2 cellular contexts compared by ENCODE assay signal in the genomic region with DNA sequence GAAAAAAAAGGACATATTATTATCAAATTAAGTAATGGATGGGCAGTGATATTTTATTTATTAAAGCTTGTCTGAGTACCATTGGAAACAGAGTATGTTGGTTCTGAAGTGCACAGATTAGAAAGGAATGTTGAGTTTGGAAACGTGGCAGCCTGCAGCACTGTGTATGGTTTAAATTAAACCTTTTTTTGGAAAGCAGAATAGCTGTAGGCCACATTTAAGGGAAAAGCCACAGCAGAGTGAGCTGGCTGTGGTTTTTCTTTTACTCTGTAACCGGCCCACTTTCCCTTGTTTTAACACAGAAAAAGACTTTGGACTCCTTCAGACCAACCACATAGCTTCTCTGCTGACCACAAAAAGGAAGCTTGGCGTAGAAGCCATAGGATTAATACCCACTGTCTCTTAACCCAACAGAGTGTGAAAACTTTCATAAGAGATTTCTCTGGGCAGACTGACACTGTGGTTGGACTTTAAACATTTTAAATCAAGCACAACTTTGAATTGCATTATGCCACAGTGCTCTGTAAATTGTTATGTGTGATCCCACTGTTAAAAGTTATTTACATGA.
TF ChIP-seq lines count a peak whose summit lies in the region.

No MANE protein-coding gene starts in this region.

TF ChIP-seq in A549, 52 proteins besides CTCF, POLR2A, EP300 and RAD21 (continued from another document):
- TF ChIP-seq, protein P1, sequence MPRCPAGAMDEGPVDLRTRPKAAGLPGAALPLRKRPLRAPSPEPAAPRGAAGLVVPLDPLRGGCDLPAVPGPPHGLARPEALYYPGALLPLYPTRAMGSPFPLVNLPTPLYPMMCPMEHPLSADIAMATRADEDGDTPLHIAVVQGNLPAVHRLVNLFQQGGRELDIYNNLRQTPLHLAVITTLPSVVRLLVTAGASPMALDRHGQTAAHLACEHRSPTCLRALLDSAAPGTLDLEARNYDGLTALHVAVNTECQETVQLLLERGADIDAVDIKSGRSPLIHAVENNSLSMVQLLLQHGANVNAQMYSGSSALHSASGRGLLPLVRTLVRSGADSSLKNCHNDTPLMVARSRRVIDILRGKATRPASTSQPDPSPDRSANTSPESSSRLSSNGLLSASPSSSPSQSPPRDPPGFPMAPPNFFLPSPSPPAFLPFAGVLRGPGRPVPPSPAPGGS (IDR thresholded peaks at IDR 0.05) = no peak
- TF ChIP-seq SMC3 (IDR thresholded peaks at IDR 0.05) = no peak
- TF ChIP-seq, protein P2, sequence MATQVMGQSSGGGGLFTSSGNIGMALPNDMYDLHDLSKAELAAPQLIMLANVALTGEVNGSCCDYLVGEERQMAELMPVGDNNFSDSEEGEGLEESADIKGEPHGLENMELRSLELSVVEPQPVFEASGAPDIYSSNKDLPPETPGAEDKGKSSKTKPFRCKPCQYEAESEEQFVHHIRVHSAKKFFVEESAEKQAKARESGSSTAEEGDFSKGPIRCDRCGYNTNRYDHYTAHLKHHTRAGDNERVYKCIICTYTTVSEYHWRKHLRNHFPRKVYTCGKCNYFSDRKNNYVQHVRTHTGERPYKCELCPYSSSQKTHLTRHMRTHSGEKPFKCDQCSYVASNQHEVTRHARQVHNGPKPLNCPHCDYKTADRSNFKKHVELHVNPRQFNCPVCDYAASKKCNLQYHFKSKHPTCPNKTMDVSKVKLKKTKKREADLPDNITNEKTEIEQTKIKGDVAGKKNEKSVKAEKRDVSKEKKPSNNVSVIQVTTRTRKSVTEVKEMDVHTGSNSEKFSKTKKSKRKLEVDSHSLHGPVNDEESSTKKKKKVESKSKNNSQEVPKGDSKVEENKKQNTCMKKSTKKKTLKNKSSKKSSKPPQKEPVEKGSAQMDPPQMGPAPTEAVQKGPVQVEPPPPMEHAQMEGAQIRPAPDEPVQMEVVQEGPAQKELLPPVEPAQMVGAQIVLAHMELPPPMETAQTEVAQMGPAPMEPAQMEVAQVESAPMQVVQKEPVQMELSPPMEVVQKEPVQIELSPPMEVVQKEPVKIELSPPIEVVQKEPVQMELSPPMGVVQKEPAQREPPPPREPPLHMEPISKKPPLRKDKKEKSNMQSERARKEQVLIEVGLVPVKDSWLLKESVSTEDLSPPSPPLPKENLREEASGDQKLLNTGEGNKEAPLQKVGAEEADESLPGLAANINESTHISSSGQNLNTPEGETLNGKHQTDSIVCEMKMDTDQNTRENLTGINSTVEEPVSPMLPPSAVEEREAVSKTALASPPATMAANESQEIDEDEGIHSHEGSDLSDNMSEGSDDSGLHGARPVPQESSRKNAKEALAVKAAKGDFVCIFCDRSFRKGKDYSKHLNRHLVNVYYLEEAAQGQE (IDR thresholded peaks at IDR 0.05) = no peak
- no peak for TF ChIP-seq MYC (IDR thresholded peaks at IDR 0.05; ENCODE audit: borderline replicate concordance, low read length)
- TF ChIP-seq, protein P3, sequence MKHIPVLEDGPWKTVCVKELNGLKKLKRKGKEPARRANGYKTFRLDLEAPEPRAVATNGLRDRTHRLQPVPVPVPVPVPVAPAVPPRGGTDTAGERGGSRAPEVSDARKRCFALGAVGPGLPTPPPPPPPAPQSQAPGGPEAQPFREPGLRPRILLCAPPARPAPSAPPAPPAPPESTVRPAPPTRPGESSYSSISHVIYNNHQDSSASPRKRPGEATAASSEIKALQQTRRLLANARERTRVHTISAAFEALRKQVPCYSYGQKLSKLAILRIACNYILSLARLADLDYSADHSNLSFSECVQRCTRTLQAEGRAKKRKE (CRISPR knock-in tag; IDR thresholded peaks at IDR 0.05; ENCODE audit: low read depth) = no peak

TF ChIP-seq in HepG2, 621 proteins besides CTCF, POLR2A, EP300 and RAD21 (continued from another document and continues in another):
- TF ChIP-seq, protein P4, sequence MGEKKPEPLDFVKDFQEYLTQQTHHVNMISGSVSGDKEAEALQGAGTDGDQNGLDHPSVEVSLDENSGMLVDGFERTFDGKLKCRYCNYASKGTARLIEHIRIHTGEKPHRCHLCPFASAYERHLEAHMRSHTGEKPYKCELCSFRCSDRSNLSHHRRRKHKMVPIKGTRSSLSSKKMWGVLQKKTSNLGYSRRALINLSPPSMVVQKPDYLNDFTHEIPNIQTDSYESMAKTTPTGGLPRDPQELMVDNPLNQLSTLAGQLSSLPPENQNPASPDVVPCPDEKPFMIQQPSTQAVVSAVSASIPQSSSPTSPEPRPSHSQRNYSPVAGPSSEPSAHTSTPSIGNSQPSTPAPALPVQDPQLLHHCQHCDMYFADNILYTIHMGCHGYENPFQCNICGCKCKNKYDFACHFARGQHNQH (CRISPR knock-in tag; IDR thresholded peaks at IDR 0.05) = 0 out of 2 replicates have a peak, but pooled peaks have one; percentile 45
- TF ChIP-seq MYC (CRISPR knock-in tag; IDR thresholded peaks at IDR 0.05; ENCODE audit: borderline replicate concordance) = no peak
- TF ChIP-seq ETV6 (CRISPR knock-in tag; conservative IDR thresholded peaks at IDR 0.05) = no peak
- TF ChIP-seq ZNF446 (CRISPR knock-in tag; IDR thresholded peaks at IDR 0.05) = no peak
- TF ChIP-seq IKZF4 (CRISPR knock-in tag; IDR thresholded peaks at IDR 0.05; ENCODE audit: borderline replicate concordance, low read depth, not compliant biosample characterization) = no peak
- TF ChIP-seq, protein P5, sequence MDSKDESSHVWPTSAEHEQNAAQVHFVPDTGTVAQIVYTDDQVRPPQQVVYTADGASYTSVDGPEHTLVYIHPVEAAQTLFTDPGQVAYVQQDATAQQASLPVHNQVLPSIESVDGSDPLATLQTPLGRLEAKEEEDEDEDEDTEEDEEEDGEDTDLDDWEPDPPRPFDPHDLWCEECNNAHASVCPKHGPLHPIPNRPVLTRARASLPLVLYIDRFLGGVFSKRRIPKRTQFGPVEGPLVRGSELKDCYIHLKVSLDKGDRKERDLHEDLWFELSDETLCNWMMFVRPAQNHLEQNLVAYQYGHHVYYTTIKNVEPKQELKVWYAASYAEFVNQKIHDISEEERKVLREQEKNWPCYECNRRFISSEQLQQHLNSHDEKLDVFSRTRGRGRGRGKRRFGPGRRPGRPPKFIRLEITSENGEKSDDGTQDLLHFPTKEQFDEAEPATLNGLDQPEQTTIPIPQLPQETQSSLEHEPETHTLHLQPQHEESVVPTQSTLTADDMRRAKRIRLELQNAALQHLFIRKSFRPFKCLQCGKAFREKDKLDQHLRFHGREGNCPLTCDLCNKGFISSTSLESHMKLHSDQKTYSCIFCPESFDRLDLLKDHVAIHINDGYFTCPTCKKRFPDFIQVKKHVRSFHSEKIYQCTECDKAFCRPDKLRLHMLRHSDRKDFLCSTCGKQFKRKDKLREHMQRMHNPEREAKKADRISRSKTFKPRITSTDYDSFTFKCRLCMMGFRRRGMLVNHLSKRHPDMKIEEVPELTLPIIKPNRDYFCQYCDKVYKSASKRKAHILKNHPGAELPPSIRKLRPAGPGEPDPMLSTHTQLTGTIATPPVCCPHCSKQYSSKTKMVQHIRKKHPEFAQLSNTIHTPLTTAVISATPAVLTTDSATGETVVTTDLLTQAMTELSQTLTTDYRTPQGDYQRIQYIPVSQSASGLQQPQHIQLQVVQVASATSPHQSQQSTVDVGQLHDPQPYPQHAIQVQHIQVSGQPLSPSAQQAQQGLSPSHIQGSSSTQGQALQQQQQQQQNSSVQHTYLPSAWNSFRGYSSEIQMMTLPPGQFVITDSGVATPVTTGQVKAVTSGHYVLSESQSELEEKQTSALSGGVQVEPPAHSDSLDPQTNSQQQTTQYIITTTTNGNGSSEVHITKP (CRISPR knock-in tag; IDR thresholded peaks at IDR 0.05; ENCODE audit: low read depth) = no peak
- TF ChIP-seq, protein P6, sequence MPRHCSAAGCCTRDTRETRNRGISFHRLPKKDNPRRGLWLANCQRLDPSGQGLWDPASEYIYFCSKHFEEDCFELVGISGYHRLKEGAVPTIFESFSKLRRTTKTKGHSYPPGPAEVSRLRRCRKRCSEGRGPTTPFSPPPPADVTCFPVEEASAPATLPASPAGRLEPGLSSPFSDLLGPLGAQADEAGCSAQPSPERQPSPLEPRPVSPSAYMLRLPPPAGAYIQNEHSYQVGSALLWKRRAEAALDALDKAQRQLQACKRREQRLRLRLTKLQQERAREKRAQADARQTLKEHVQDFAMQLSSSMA (CRISPR knock-in tag; IDR thresholded peaks at IDR 0.05) = no peak
- no peak for TF ChIP-seq PHF5A (CRISPR knock-in tag; IDR thresholded peaks at IDR 0.05; ENCODE audit: low read depth, unreplicated experiment)
- no peak for TF ChIP-seq RFXAP (CRISPR knock-in tag; IDR thresholded peaks at IDR 0.05; ENCODE audit: borderline replicate concordance)
- TF ChIP-seq ASH2L (IDR thresholded peaks at IDR 0.05; ENCODE audit: insufficient read length, low read depth, low read length) = peak; percentile 53
- TF ChIP-seq FOSL2 (CRISPR knock-in tag; IDR thresholded peaks at IDR 0.05) = no peak
- TF ChIP-seq SALL2 (CRISPR knock-in tag; IDR thresholded peaks at IDR 0.05) = no peak
- TF ChIP-seq SMAD3 (CRISPR knock-in tag; IDR thresholded peaks at IDR 0.05) = 0 out of 2 replicates have a peak, but pooled peaks have one; percentile 8
- no peak for TF ChIP-seq FLYWCH1 (CRISPR knock-in tag; IDR thresholded peaks at IDR 0.05)
- TF ChIP-seq MZF1 (CRISPR knock-in tag; IDR thresholded peaks at IDR 0.05; ENCODE audit: borderline replicate concordance) = no peak
- no peak for TF ChIP-seq MIXL1 (CRISPR knock-in tag; IDR thresholded peaks at IDR 0.05)
- no peak for TF ChIP-seq ZNF3 (CRISPR knock-in tag; IDR thresholded peaks at IDR 0.05)
- TF ChIP-seq CEBPG (CRISPR knock-in tag; IDR thresholded peaks at IDR 0.05) = 0 out of 2 replicates have a peak, but pooled peaks have one; percentile 43
- no peak for TF ChIP-seq XBP1 (CRISPR knock-in tag; IDR thresholded peaks at IDR 0.05)
- no peak for TF ChIP-seq SOX6 (IDR thresholded peaks at IDR 0.05)
- TF ChIP-seq SOX6 (CRISPR knock-in tag; IDR thresholded peaks at IDR 0.05) = peak; percentile 69; the same call in 1 of the 2 replicates
- TF ChIP-seq ATF1 (CRISPR knock-in tag; IDR thresholded peaks at IDR 0.05) = no peak
- no peak for TF ChIP-seq TMF1 (CRISPR knock-in tag; IDR thresholded peaks at IDR 0.05; ENCODE audit: low read depth)
- no peak for TF ChIP-seq ZNF564 (CRISPR knock-in tag; IDR thresholded peaks at IDR 0.05)
- TF ChIP-seq SIX4 (CRISPR knock-in tag; IDR thresholded peaks at IDR 0.05) = no peak
- TF ChIP-seq WIZ (CRISPR knock-in tag; IDR thresholded peaks at IDR 0.05) = no peak
- no peak for TF ChIP-seq MAFK (conservative IDR thresholded peaks at IDR 0.05 in 1 of 2, IDR thresholded peaks at IDR 0.05 in 1 of 2; ENCODE audit: low read length in 2 of 2)
- TF ChIP-seq NFE2 (CRISPR knock-in tag; IDR thresholded peaks at IDR 0.05) = no peak
- TF ChIP-seq JDP2 (CRISPR knock-in tag; IDR thresholded peaks at IDR 0.05; ENCODE audit: borderline replicate concordance) = no peak
- TF ChIP-seq, protein P7, sequence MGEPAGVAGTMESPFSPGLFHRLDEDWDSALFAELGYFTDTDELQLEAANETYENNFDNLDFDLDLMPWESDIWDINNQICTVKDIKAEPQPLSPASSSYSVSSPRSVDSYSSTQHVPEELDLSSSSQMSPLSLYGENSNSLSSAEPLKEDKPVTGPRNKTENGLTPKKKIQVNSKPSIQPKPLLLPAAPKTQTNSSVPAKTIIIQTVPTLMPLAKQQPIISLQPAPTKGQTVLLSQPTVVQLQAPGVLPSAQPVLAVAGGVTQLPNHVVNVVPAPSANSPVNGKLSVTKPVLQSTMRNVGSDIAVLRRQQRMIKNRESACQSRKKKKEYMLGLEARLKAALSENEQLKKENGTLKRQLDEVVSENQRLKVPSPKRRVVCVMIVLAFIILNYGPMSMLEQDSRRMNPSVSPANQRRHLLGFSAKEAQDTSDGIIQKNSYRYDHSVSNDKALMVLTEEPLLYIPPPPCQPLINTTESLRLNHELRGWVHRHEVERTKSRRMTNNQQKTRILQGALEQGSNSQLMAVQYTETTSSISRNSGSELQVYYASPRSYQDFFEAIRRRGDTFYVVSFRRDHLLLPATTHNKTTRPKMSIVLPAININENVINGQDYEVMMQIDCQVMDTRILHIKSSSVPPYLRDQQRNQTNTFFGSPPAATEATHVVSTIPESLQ (CRISPR knock-in tag; conservative IDR thresholded peaks at IDR 0.05) = no peak
- no peak for TF ChIP-seq HHEX (CRISPR knock-in tag; IDR thresholded peaks at IDR 0.05)
- no peak for TF ChIP-seq PTBP1 (IDR thresholded peaks at IDR 0.05; ENCODE audit: low read depth, low read length, poor library complexity, severe bottlenecking)
- no peak for TF ChIP-seq CCAR2 (optimal IDR thresholded peaks at IDR 0.05; ENCODE audit: low read depth, low read length)
- no peak for TF ChIP-seq ZSCAN20 (CRISPR knock-in tag; IDR thresholded peaks at IDR 0.05; ENCODE audit: borderline replicate concordance)
- TF ChIP-seq ZBTB20 (CRISPR knock-in tag; IDR thresholded peaks at IDR 0.05; ENCODE audit: borderline replicate concordance, low read depth) = no peak
- TF ChIP-seq MEF2D (CRISPR knock-in tag; IDR thresholded peaks at IDR 0.05) = no peak
- no peak for TF ChIP-seq PAX8 (CRISPR knock-in tag; IDR thresholded peaks at IDR 0.05; ENCODE audit: borderline replicate concordance)
- TF ChIP-seq, protein P8, sequence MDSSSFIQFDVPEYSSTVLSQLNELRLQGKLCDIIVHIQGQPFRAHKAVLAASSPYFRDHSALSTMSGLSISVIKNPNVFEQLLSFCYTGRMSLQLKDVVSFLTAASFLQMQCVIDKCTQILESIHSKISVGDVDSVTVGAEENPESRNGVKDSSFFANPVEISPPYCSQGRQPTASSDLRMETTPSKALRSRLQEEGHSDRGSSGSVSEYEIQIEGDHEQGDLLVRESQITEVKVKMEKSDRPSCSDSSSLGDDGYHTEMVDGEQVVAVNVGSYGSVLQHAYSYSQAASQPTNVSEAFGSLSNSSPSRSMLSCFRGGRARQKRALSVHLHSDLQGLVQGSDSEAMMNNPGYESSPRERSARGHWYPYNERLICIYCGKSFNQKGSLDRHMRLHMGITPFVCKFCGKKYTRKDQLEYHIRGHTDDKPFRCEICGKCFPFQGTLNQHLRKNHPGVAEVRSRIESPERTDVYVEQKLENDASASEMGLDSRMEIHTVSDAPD (CRISPR knock-in tag; IDR thresholded peaks at IDR 0.05) = 0 out of 2 replicates have a peak, but pooled peaks have one; percentile 45
- TF ChIP-seq DNMT3B (CRISPR knock-in tag; conservative IDR thresholded peaks at IDR 0.05) = no peak
- TF ChIP-seq ZBTB7B (CRISPR knock-in tag; IDR thresholded peaks at IDR 0.05) = 0 out of 2 replicates have a peak, but pooled peaks have one; percentile 17
- TF ChIP-seq ZNF230 (CRISPR knock-in tag; IDR thresholded peaks at IDR 0.05) = no peak
- no peak for TF ChIP-seq KDM3A (CRISPR knock-in tag; IDR thresholded peaks at IDR 0.05; ENCODE audit: low read depth)
- TF ChIP-seq HOXA3 (CRISPR knock-in tag; IDR thresholded peaks at IDR 0.05) = no peak
- TF ChIP-seq, protein P9, sequence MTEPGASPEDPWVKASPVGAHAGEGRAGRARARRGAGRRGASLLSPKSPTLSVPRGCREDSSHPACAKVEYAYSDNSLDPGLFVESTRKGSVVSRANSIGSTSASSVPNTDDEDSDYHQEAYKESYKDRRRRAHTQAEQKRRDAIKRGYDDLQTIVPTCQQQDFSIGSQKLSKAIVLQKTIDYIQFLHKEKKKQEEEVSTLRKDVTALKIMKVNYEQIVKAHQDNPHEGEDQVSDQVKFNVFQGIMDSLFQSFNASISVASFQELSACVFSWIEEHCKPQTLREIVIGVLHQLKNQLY (CRISPR knock-in tag; IDR thresholded peaks at IDR 0.05) = no peak
- no peak for TF ChIP-seq ZNF263 (CRISPR knock-in tag; IDR thresholded peaks at IDR 0.05)
- no peak for TF ChIP-seq ARNTL (CRISPR knock-in tag; IDR thresholded peaks at IDR 0.05)
- no peak for TF ChIP-seq ZSCAN25 (CRISPR knock-in tag; IDR thresholded peaks at IDR 0.05)
